10 cellular contexts compared by ENCODE assay signal in the genomic region with DNA sequence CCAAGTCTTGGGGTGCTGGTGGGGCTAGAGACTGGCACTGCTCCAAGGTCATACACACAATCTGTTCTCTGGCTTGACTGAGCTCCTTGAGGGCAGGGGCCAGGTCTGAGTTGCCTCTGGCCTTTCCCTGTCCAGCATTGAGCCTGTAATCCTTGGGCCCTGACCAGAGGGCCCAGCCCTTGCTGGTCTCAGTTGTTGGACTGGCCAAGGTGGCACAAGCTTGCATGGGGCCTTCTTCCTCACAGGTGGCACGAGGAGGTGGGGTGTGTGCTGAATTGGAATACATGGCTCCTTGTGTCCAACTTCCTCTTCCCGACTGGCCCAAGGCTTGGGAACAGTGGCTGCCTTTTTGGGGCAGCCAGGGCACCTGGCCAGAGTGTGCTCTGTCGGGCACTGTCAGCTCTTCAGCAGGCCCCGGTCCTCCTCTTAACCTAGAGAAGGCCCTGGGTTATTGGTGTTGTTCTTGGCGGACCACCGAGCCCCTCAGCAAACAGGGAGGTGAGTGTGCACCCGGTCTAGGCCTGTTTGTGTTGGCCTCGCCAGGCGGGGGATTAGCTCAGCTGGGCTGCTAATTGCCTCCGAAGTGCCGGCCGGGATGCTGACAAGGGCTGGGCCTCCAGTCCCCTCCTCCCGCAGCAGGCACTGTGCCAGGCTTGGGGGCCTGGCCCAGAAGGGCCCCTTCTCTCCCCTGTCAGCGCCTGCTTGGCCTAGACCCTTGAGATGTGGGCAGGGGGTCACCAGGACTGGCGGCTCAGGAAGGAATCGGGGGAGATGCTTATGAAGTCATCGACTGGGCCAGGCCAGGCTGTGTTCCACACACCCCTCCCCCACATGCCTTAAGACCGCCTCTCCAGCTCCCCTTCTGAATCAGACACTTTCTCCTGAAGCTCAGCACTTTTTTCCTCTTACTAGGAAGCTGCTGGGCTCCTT. TPM values are rescaled to one million over a fixed set of nuclear protein-coding genes. Genes with fewer than 3 reads are reported as not detected.
DNase-seq lines count a peak whose midpoint lies in the region; ATAC-seq and TF ChIP-seq lines count a peak whose summit lies in the region.
"Had no signal": no experiment of that assay in that cellular context is flagged by ENCODE, and none has a peak within 500 bp of the region (broad histone marks: within the 10 kb centered on the region; RNA-seq: fewer than 3 reads in every experiment).

No MANE protein-coding gene starts in this region.

- no peak overlapping the region; the same call in 1 of the 2 replicates for H3K27ac ChIP-seq in WERI-Rb-1
- no peak overlapping the region for H3K27ac ChIP-seq in MM.1S (ENCODE audit: low read length)
- H3K27ac ChIP-seq: VCaP had no signal

- no peaks in the 10 kb centered on the region for H3K9me2 ChIP-seq in MM.1S (replicated peaks; ENCODE audit: insufficient read depth, low read length)

- BruUV-seq in Caco-2 (replicated peaks; lab: Mats Ljungman, UMichigan), result no TSS peak

- H2AFZ ChIP-seq in MM.1S (ENCODE audit: low read length), result no peak overlapping the region

- no peak overlapping the region for H3K4me3 Mint-ChIP-seq in Caco-2 (ENCODE audit: unreplicated experiment)

- H3K4me1 ChIP-seq in Caco-2 (no peaks in the 10 kb centered on the region), MM.1S (ENCODE audit: low read length) (peaks cover 35% of the 10 kb centered on the region)

- H3K36me3 Mint-ChIP-seq in Caco-2 (ENCODE audit: insufficient read depth, unreplicated experiment), result peaks cover 62% of the 10 kb centered on the region

- H3K9ac ChIP-seq in MM.1S (ENCODE audit: low read length), result no peak overlapping the region

- H3K36me3 ChIP-seq in Caco-2 (ENCODE audit: control insufficient read depth, insufficient read depth, low read length) (no peaks in the 10 kb centered on the region; the same call in none of the 2 replicates), WERI-Rb-1 (peaks cover 6% of the 10 kb centered on the region), MM.1S (replicated peaks; ENCODE audit: insufficient read depth, low read length) (no peaks in the 10 kb centered on the region)

- CTCF ChIA-PET in Caco-2 (lab: Charles Lee), result no interaction called here

- H3K4me3 ChIP-seq in Caco-2 (ENCODE audit: low read depth, low read length) (no peak overlapping the region), WERI-Rb-1 (ENCODE audit: low read depth, low read length) (no peak overlapping the region), fibroblast of the aortic adventitia (ENCODE audit: low read depth, low read length) (no peak overlapping the region), MM.1S (ENCODE audit: low read length) (no peak overlapping the region)

- DNase-seq in Caco-2 (no peak), WERI-Rb-1 (peak; percentile 54), fibroblast of the aortic adventitia (ENCODE audit: low read depth) (peak; percentile 79), omental fat pad (ENCODE audit: low spot score) (no peak), MM.1S (no peak), NCI-H2029 treated with DMSO at 0.1 percent for 48 hours (lab: John Stamatoyannopoulos, UW) (no peak)
- DNase-seq in activated effector memory CD4-positive, alpha-beta T cell treated with Interleukin-2 at 50 U/mL for 16 hours, result no peak
- DNase-seq: DND-41 had no signal

- 0 out of 2 replicates have a peak, but pooled peaks cover 4% of the 10 kb centered on the region for H4K20me1 ChIP-seq in MM.1S (ENCODE audit: insufficient read depth, low read length)

- ATAC-seq in omental fat pad (ENCODE audit: low FRiP score) (peak; percentile 60), GM21381 (IDR thresholded peaks at IDR 0.05; ENCODE audit: unreplicated experiment) (no peak)

- H3K27me3 ChIP-seq in Caco-2 (replicated peaks; ENCODE audit: control insufficient read depth, insufficient read depth, low read length), result no peaks in the 10 kb centered on the region
- no peaks in the 10 kb centered on the region for H3K27me3 ChIP-seq in WERI-Rb-1 (ENCODE audit: insufficient read depth, low read depth, severe bottlenecking)
- H3K27me3 ChIP-seq in MM.1S (replicated peaks; ENCODE audit: insufficient read depth, low read length), result no peaks in the 10 kb centered on the region

- H3K9me3 ChIP-seq in Caco-2 (no peaks in the 10 kb centered on the region), WERI-Rb-1 (ENCODE audit: severe bottlenecking) (no peaks in the 10 kb centered on the region), MM.1S (replicated peaks; ENCODE audit: insufficient read depth, low read length) (no peaks in the 10 kb centered on the region)

- peak overlapping the region; percentile 1 for H3K27ac Mint-ChIP-seq in Caco-2 (ENCODE audit: unreplicated experiment)

- no peaks in the 10 kb centered on the region for H3K9me3 Mint-ChIP-seq in Caco-2 (ENCODE audit: unreplicated experiment)

- intact Hi-C loops in Caco-2 (cut with micrococcal nuclease; ENCODE audit: unreplicated experiment), result no loop called here

- H3K27me3 Mint-ChIP-seq in Caco-2 (ENCODE audit: insufficient read depth, unreplicated experiment), result no peaks in the 10 kb centered on the region

- TF ChIP-seq CTCF in Caco-2 (IDR thresholded peaks at IDR 0.05; ENCODE audit: insufficient read depth in 1 of 2, low read depth in 1 of 2, low read length in 1 of 2, severe bottlenecking in 1 of 2, unreplicated experiment in 1 of 2) (no peak), WERI-Rb-1 (IDR thresholded peaks at IDR 0.05; ENCODE audit: low read depth, low read length) (no peak), fibroblast of the aortic adventitia (IDR thresholded peaks at IDR 0.05; ENCODE audit: insufficient read depth, low read length) (no peak), omental fat pad (IDR thresholded peaks at IDR 0.05) (no peak), MM.1S (IDR thresholded peaks at IDR 0.05; ENCODE audit: low read length) (no peak)

- no peaks in the 10 kb centered on the region for H3K4me1 Mint-ChIP-seq in Caco-2 (ENCODE audit: low read depth, unreplicated experiment)

- POLR2A ChIA-PET in Caco-2 (lab: Charles Lee), result no interaction called here

- H3K79me2 ChIP-seq in MM.1S (ENCODE audit: low read length), result no peaks in the 10 kb centered on the region

- H3K4me2 ChIP-seq in MM.1S (ENCODE audit: low read depth, low read length), result no peak overlapping the region

- H3F3A ChIP-seq in MM.1S (ENCODE audit: insufficient read depth, low read length), result peaks cover 10% of the 10 kb centered on the region

RNA-seq across cellular contexts. Expression of gene WNT4, which starts 28.5 kb away (rescaled TPM):
- total RNA-seq in Caco-2 (2022) (0.21 and 0.79 TPM in 2 replicates), fibroblast of the aortic adventitia (ENCODE audit: low replicate concordance) (under 0.01 TPM in 1 of 2 replicates, not detected in the other), omental fat pad (1 to 10 TPM in 1 of 4 donors, under 1 TPM in 2, not detected in 1; 0.28 to 1.6 (median 0.60) TPM)

Comparison
In these comparisons a context has a peak if more than half of its experiments do, and no peak if none do; other contexts are left out.
1. DNase-seq: peak in WERI-Rb-1 (single experiment) and fibroblast of the aortic adventitia (single experiment); none in Caco-2 (0 of 2), omental fat pad (single experiment), activated effector memory CD4-positive, alpha-beta T cell treated with Interleukin-2 at 50 U/mL for 16 hours (single experiment), MM.1S (single experiment) and NCI-H2029 treated with DMSO at 0.1 percent for 48 hours (single experiment).